16 cellular contexts compared by ENCODE assay signal in genomic region chr11:40819230-40819629, GRCh38.
"Had no signal": no experiment of that assay in that cellular context is flagged by ENCODE, and none has a peak within 500 bp of the region (broad histone marks: within the 10 kb centered on the region; RNA-seq: fewer than 3 reads in every experiment).

No MANE protein-coding gene starts in this region.

- H3K36me3 Mint-ChIP-seq: activated naive CD8-positive, alpha-beta T cell had no signal

- H3K36me3 ChIP-seq: esophagus muscularis mucosa, ovary, sigmoid colon, spleen, thoracic aorta had no signal

- DNase-seq: activated CD4-positive, alpha-beta T cell treated with anti-CD3 and anti-CD28 coated beads, Interleukin-2, amount 10 ng/mL, durations not matched to agents 24 days and 14 days; activated CD4-positive, CD25-positive, alpha-beta regulatory T cell; activated CD8-positive, alpha-beta memory T cell treated with anti-CD3 and anti-CD28 coated beads, Interleukin-2, amount 50 U/mL, for 48 hours; activated gamma-delta T cell treated with Interleukin-2 at 50 U/mL for 16 hours; activated T-cell treated with anti-CD3 and anti-CD28 coated beads, Interleukin-2, amount 50 U/mL, for 72 hours; amniotic stem cell; caudate nucleus; hippocampal formation; kidney glomerular epithelial cell; ovary; sigmoid colon; spleen; T-helper 17 cell had no signal

- H3K27ac Mint-ChIP-seq: activated CD4-positive, alpha-beta T cell treated with anti-CD3 and anti-CD28 coated beads, Interleukin-2, amount 10 ng/mL, durations not matched to agents 24 days and 14 days; activated naive CD8-positive, alpha-beta T cell; activated T-cell treated with anti-CD3 and anti-CD28 coated beads, Interleukin-2, amount 50 U/mL, for 72 hours; T-helper 17 cell had no signal

- H3K27me3 Mint-ChIP-seq: activated CD4-positive, alpha-beta T cell treated with anti-CD3 and anti-CD28 coated beads, Interleukin-2, amount 10 ng/mL, durations not matched to agents 24 days and 14 days; activated naive CD8-positive, alpha-beta T cell; T-helper 17 cell had no signal

- H3K4me3 ChIP-seq: esophagus muscularis mucosa, ovary, sigmoid colon, spleen, thoracic aorta had no signal

- H3K27me3 ChIP-seq: esophagus muscularis mucosa, ovary, sigmoid colon, spleen had no signal

- H3K4me1 ChIP-seq: esophagus muscularis mucosa, sigmoid colon, spleen had no signal

- H3K4me3 Mint-ChIP-seq: activated CD4-positive, alpha-beta T cell treated with anti-CD3 and anti-CD28 coated beads, Interleukin-2, amount 10 ng/mL, durations not matched to agents 24 days and 14 days; activated naive CD8-positive, alpha-beta T cell; activated T-cell treated with anti-CD3 and anti-CD28 coated beads, Interleukin-2, amount 50 U/mL, for 72 hours; T-helper 17 cell had no signal

- H3K27ac ChIP-seq: esophagus muscularis mucosa, ovary, sigmoid colon, spleen, thoracic aorta had no signal

- ATAC-seq: activated T-cell treated with anti-CD3 and anti-CD28 coated beads, Interleukin-2, amount 50 U/mL, for 72 hours; T-helper 17 cell had no signal

- H3K4me1 Mint-ChIP-seq: activated CD4-positive, alpha-beta T cell treated with anti-CD3 and anti-CD28 coated beads, Interleukin-2, amount 10 ng/mL, durations not matched to agents 24 days and 14 days; T-helper 17 cell had no signal
